ENCODE assay signal across 21 cellular contexts in the genomic region with DNA sequence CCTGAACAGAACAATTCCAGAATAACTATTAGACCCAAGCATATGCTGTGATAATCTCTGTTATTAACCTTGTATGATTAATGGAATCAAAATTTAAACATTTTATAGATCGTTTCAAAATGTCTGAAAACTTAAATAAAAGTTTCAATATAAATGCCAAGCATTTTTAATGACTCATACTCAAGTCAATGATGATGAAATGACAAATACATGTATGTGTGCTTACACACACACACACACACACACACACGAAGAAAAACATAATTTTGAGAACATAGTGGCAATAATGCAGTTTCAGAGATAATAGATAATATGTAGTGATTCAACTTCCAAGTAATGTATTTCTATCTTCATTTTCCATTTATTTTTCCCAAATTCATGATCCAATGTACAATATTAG.
"Had no signal": no experiment of that assay in that cellular context is flagged by ENCODE, and none has a peak within 500 bp of the region (broad histone marks: within the 10 kb centered on the region; RNA-seq: fewer than 3 reads in every experiment).

No MANE protein-coding gene starts in this region.

- H3K9me3 ChIP-seq: left lung, psoas muscle had no signal

- ATAC-seq: activated CD4-positive, CD25-positive, alpha-beta regulatory T cell treated with anti-CD3 and anti-CD28 coated beads, Interleukin-2, amount 50 U/mL, for 24 hours; activated CD8-positive, alpha-beta memory T cell treated with anti-CD3 and anti-CD28 coated beads, Interleukin-2, amount 10 ng/mL, durations not matched to agents 7 days and 5 days; esophagus mucosa; heart right ventricle; left lung; natural killer cell treated with Interleukin-12 subunit alpha and Interleukin-12 subunit beta and Interleukin-15 and Interleukin-18, amount 100 ng/mL, for 72 hours; psoas muscle; sciatic nerve had no signal

- H3K4me3 Mint-ChIP-seq: activated CD8-positive, alpha-beta memory T cell treated with anti-CD3 and anti-CD28 coated beads, Interleukin-2, amount 10 ng/mL, durations not matched to agents 7 days and 5 days; activated naive CD8-positive, alpha-beta T cell treated with anti-CD3 and anti-CD28 coated beads for 36 hours; activated T-cell treated with anti-CD3 and anti-CD28 coated beads, Interleukin-2, amount 50 U/mL, for 24 hours; memory B cell; natural killer cell treated with Interleukin-12 subunit alpha and Interleukin-12 subunit beta and Interleukin-15 and Interleukin-18, amount 100 ng/mL, for 72 hours; T-helper 2 cell treated with Interferon-gamma antibody and Interleukin-4, amounts not matched to agents 5 μg/mL and 100 μg/mL, for 36 hours had no signal

- H3K4me1 Mint-ChIP-seq: activated CD8-positive, alpha-beta memory T cell treated with anti-CD3 and anti-CD28 coated beads, Interleukin-2, amount 10 ng/mL, durations not matched to agents 7 days and 5 days; activated naive CD8-positive, alpha-beta T cell treated with anti-CD3 and anti-CD28 coated beads for 36 hours; memory B cell had no signal

- H3K4me3 ChIP-seq: heart right ventricle, left lung, psoas muscle had no signal

- H3K4me1 ChIP-seq: heart right ventricle, left lung, psoas muscle had no signal

- H3K27me3 ChIP-seq: heart right ventricle, left lung had no signal

- H3K27ac ChIP-seq: heart right ventricle, psoas muscle had no signal

- DNase-seq: activated CD4-positive, alpha-beta T cell treated with anti-CD3 and anti-CD28 coated beads, Interleukin-2, amount 50 U/mL, for 48 hours; activated CD8-positive, alpha-beta memory T cell treated with anti-CD3 and anti-CD28 coated beads, Interleukin-2, amount 10 ng/mL, durations not matched to agents 7 days and 5 days; activated gamma-delta T cell; activated naive CD8-positive, alpha-beta T cell treated with anti-CD3 and anti-CD28 coated beads for 36 hours; activated T-cell treated with anti-CD3 and anti-CD28 coated beads, Interleukin-2, amount 50 U/mL, for 24 hours; cerebellar nuclear complex; dermis blood vessel endothelial cell; heart right ventricle; islet precursor cell; left lung; psoas muscle; stimulated activated CD4-positive, alpha-beta T cell treated with anti-CD3 and anti-CD28 coated beads, Interleukin-12 subunit alpha, Interleukin-12 subunit beta, amount 100 ng/mL, for 4 hours; stimulated activated naive CD4-positive, alpha-beta T cell treated with Interleukin-2 at 50 U/mL for 16 hours; SW 1271; trophoblast cell had no signal

- H3K27me3 Mint-ChIP-seq: activated CD8-positive, alpha-beta memory T cell treated with anti-CD3 and anti-CD28 coated beads, Interleukin-2, amount 10 ng/mL, durations not matched to agents 7 days and 5 days; activated naive CD8-positive, alpha-beta T cell treated with anti-CD3 and anti-CD28 coated beads for 36 hours; activated T-cell treated with anti-CD3 and anti-CD28 coated beads, Interleukin-2, amount 50 U/mL, for 24 hours; memory B cell; natural killer cell treated with Interleukin-12 subunit alpha and Interleukin-12 subunit beta and Interleukin-15 and Interleukin-18, amount 100 ng/mL, for 72 hours had no signal

- H3K36me3 ChIP-seq: heart right ventricle, left lung had no signal

- H3K27ac Mint-ChIP-seq: activated CD8-positive, alpha-beta memory T cell treated with anti-CD3 and anti-CD28 coated beads, Interleukin-2, amount 10 ng/mL, durations not matched to agents 7 days and 5 days; activated naive CD8-positive, alpha-beta T cell treated with anti-CD3 and anti-CD28 coated beads for 36 hours; activated T-cell treated with anti-CD3 and anti-CD28 coated beads, Interleukin-2, amount 50 U/mL, for 24 hours; memory B cell; natural killer cell treated with Interleukin-12 subunit alpha and Interleukin-12 subunit beta and Interleukin-15 and Interleukin-18, amount 100 ng/mL, for 72 hours; T-helper 2 cell treated with Interferon-gamma antibody and Interleukin-4, amounts not matched to agents 5 μg/mL and 100 μg/mL, for 36 hours had no signal

- H3K36me3 Mint-ChIP-seq: activated CD8-positive, alpha-beta memory T cell treated with anti-CD3 and anti-CD28 coated beads, Interleukin-2, amount 10 ng/mL, durations not matched to agents 7 days and 5 days; activated naive CD8-positive, alpha-beta T cell treated with anti-CD3 and anti-CD28 coated beads for 36 hours; memory B cell; natural killer cell treated with Interleukin-12 subunit alpha and Interleukin-12 subunit beta and Interleukin-15 and Interleukin-18, amount 100 ng/mL, for 72 hours had no signal
